Comparison of ENCODE assay signal across 15 cellular contexts in the genomic region with DNA sequence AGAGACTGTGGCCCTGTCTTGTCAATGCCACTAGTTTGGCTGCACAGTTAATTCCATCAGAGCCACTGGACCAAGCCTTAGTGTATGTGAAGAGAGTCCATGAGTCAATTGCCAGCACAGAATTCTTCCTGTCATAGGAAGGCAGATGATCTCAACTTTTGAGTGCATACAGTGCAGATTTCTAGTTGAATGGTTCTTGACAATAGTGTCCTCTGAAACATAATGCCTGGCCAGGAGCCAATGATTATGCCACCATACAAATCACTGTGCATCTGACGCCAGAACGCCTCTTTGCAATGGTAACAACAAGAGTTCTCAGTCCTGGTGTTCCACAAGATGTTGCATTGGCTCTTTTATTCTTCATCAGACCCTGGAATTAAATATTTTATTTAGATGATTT. TPM values are rescaled to one million over a fixed set of nuclear protein-coding genes. Genes with fewer than 3 reads are reported as not detected.
DNase-seq lines count a peak whose midpoint lies in the region; ATAC-seq and TF ChIP-seq lines count a peak whose summit lies in the region.
"Had no signal": no experiment of that assay in that cellular context is flagged by ENCODE, and none has a peak within 500 bp of the region (broad histone marks: within the 10 kb centered on the region; RNA-seq: fewer than 3 reads in every experiment).

No MANE protein-coding gene starts in this region.

- TF ChIP-seq CTCF in foreskin fibroblast (IDR thresholded peaks at IDR 0.05; ENCODE audit: low read depth, low read length), result no peak

- H3K4me3 ChIP-seq in foreskin fibroblast (ENCODE audit: low read depth in 1 of 2, low read length in 2 of 2), result no peak overlapping the region
- H3K4me3 ChIP-seq: esophagus squamous epithelium had no signal

- DNase-seq in DMS79 treated with DMSO at 0.1 percent for 48 hours (lab: John Stamatoyannopoulos, UW), result peak; percentile 47
- DNase-seq in DMS79 (lab: John Stamatoyannopoulos, UW), result no peak
- DNase-seq in NCI-H345 (lab: John Stamatoyannopoulos, UW), result peak; percentile 84
- peak; percentile 15 for DNase-seq in dermis blood vessel endothelial cell
- no peak for DNase-seq in foreskin fibroblast
- no peak for DNase-seq in stimulated activated naive CD8-positive, alpha-beta T cell treated with anti-CD3 and anti-CD28 coated beads, Interleukin-15, Interleukin-2, amounts not matched to agents 100 U/mL and 50 U/mL, for 24 hours
- no peak for DNase-seq in activated CD4-positive, CD25-positive, alpha-beta regulatory T cell treated with anti-CD3 and anti-CD28 coated beads, Interleukin-2, amount 50 U/mL, for 72 hours
- DNase-seq: activated T-cell treated with anti-CD3 and anti-CD28 coated beads, Interleukin-2, amount 50 U/mL, for 24 hours; EL; esophagus squamous epithelium; midbrain; trophoblast cell had no signal

- peak; percentile 9 for ATAC-seq in HG03097 (IDR thresholded peaks at IDR 0.05; ENCODE audit: low FRiP score, unreplicated experiment)
- ATAC-seq in stimulated activated naive CD8-positive, alpha-beta T cell treated with anti-CD3 and anti-CD28 coated beads, Interleukin-15, Interleukin-2, amounts not matched to agents 100 U/mL and 50 U/mL, for 24 hours, result no peak

RNA-seq across cellular contexts. Expression of a gene that starts 7.1 kb away (rescaled TPM):
- total RNA-seq in dermis blood vessel endothelial cell, result not detected in 2 replicates
- total RNA-seq: A172, bronchial epithelial cell, esophagus squamous epithelium had no signal

RNA-seq across cellular contexts. Expression of a gene that starts 16.3 kb away (rescaled TPM):
- not detected in 2 replicates for total RNA-seq in dermis blood vessel endothelial cell
- total RNA-seq: bronchial epithelial cell had no signal

Comparison
In these comparisons a context has a peak if more than half of its experiments do, and no peak if none do; other contexts are left out.
1. DNase-seq: peak in DMS79 treated with DMSO at 0.1 percent for 48 hours (single experiment), NCI-H345 (single experiment) and dermis blood vessel endothelial cell (single experiment); none in DMS79 (single experiment), foreskin fibroblast (0 of 2), stimulated activated naive CD8-positive, alpha-beta T cell treated with anti-CD3 and anti-CD28 coated beads, Interleukin-15, Interleukin-2, amounts not matched to agents 100 U/mL and 50 U/mL, for 24 hours (single experiment) and activated CD4-positive, CD25-positive, alpha-beta regulatory T cell treated with anti-CD3 and anti-CD28 coated beads, Interleukin-2, amount 50 U/mL, for 72 hours (single experiment).